ENCODE assay signal across 8 cellular contexts in the genomic region with DNA sequence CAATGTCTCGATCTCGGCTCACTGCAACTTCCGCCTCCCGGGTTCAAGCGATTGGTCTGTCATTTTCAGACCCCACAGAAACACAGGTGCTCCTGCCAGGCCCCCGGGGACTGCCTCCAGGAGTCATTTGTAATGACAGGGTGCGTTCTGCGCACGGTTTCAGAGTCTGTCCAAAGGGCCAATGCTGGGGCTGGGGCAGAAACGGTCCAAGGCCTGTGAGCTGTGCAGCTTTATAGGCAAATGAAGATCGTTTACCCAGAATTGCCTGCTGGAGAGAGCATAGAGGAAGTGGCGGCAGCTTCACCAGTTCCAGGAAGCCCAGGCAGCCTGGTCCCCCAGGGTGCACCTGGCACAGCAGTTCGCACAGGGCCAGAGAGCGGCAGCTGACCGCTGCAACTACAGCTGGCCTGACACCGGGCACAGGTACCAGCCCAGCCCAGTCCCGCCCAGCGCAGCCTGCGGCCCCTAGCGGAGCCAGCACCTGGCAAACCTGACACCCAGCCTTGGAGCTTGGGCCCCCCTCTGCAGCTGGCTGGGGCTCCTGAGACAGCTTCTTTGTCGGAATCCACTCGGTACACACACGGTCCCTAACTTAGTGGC.
DNase-seq lines count a peak whose midpoint lies in the region; ATAC-seq and TF ChIP-seq lines count a peak whose summit lies in the region.
"Not testable (repeated sequence)": the region's sequence is repeated elsewhere in the genome, so short reads cannot be mapped to it uniquely, and the experiment has no call there.

No MANE protein-coding gene starts in this region.

- not testable (repeated sequence) for H2BK120ac ChIP-seq in trophoblast cell (ENCODE audit: insufficient read depth, low read length, poor library complexity)

- peaks cover 78% of the 10 kb centered on the region for H4K20me1 ChIP-seq in OCI-LY3 (ENCODE audit: insufficient read depth, low read length)

- H3K4me1 ChIP-seq in OCI-LY3 (ENCODE audit: low read length) (peaks cover 47% of the 10 kb centered on the region), trophoblast cell (ENCODE audit: control insufficient read depth in 1 of 2, insufficient read depth in 2 of 2, low read length in 2 of 2) (peaks cover 15 to 25% of the 10 kb centered on the region in 2 experiments)

- peak overlapping the region; percentile 67 for H3K4me3 ChIP-seq in OCI-LY3 (ENCODE audit: low read length)
- H3K4me3 ChIP-seq in trophoblast cell (ENCODE audit: low read depth, low read length) = not testable (repeated sequence)

- peak overlapping the region; percentile 77 for H3K27ac ChIP-seq in OCI-LY3 (ENCODE audit: low read length)
- H3K27ac ChIP-seq in trophoblast cell (ENCODE audit: low read depth, low read length) = not testable (repeated sequence)

- not testable (repeated sequence) for H4K8ac ChIP-seq in trophoblast cell (ENCODE audit: low read depth, low read length)

- not testable (repeated sequence) for H2AFZ ChIP-seq in OCI-LY3 (ENCODE audit: low read depth, low read length); trophoblast cell (ENCODE audit: insufficient read depth, low read length, poor library complexity)

- not testable (repeated sequence) for H3K14ac ChIP-seq in trophoblast cell (ENCODE audit: low read length)

- intact Hi-C loops in head of caudate nucleus (cut with DNase I) = not testable (repeated sequence)

- not testable (repeated sequence) for H2AK5ac ChIP-seq in trophoblast cell (ENCODE audit: low read length)

- H3K79me2 ChIP-seq in OCI-LY3 (ENCODE audit: low read length) (peaks cover 96% of the 10 kb centered on the region), trophoblast cell (ENCODE audit: control insufficient read depth, insufficient read depth, low read length, poor library complexity) (peaks cover 26% of the 10 kb centered on the region)

- H4K91ac ChIP-seq in trophoblast cell (ENCODE audit: low read depth, low read length) = not testable (repeated sequence)

- ATAC-seq in GM18511 (IDR thresholded peaks at IDR 0.05; ENCODE audit: unreplicated experiment) (peak; percentile 68), GM21723 (IDR thresholded peaks at IDR 0.05; ENCODE audit: unreplicated experiment) (peak; percentile 50), HG03457 (IDR thresholded peaks at IDR 0.05; ENCODE audit: unreplicated experiment) (peak; percentile 42)
- ATAC-seq in activated T-cell treated with anti-CD3 and anti-CD28 coated beads, Interleukin-2, amount 50 U/mL, for 4 hours = peak; percentile 25 to 34

- not testable (repeated sequence) for H3K79me1 ChIP-seq in trophoblast cell (ENCODE audit: low read length)

- WGBS in trophoblast cell (ENCODE audit: extremely low coverage, insufficient coverage, insufficient read length) = no CpG with 5 or more reads among the region's 23 CpGs

- not testable (repeated sequence) for H3K27me3 ChIP-seq in OCI-LY3 (ENCODE audit: low read depth, low read length); trophoblast cell (ENCODE audit: insufficient read depth, low read length)

- not testable (repeated sequence) for H3K36me3 ChIP-seq in OCI-LY3 (replicated peaks; ENCODE audit: low read depth, low read length)
- H3K36me3 ChIP-seq in trophoblast cell (ENCODE audit: control insufficient read depth in 1 of 2, insufficient read depth in 2 of 2, low read length in 2 of 2) = peaks cover 3 to 14% of the 10 kb centered on the region in 2 experiments

- H3K9me3 ChIP-seq in OCI-LY3 (ENCODE audit: insufficient read depth, low read length); trophoblast cell (ENCODE audit: insufficient read depth, low read depth, low read length): not testable (repeated sequence)

- H3K4me3 Mint-ChIP-seq in activated T-cell treated with anti-CD3 and anti-CD28 coated beads, Interleukin-2, amount 50 U/mL, for 4 hours = peak overlapping the region; percentile 77

- not testable (repeated sequence) for H2BK5ac ChIP-seq in trophoblast cell (ENCODE audit: low read depth, low read length, poor library complexity)

- H4K12ac ChIP-seq in trophoblast cell (ENCODE audit: low read depth, low read length) = not testable (repeated sequence)

- peak; percentile 45 for DNase-seq in activated T-cell treated with anti-CD3 and anti-CD28 coated beads, Interleukin-2, amount 50 U/mL, for 4 hours
- peak in 32 of 42 donors; percentile 11 to 65 (median 32) for DNase-seq in head of caudate nucleus
- not testable (repeated sequence) for DNase-seq in trophoblast cell
- peak; percentile 59 for DNase-seq in ureter (ENCODE audit: low spot score)

- H3K36me3 Mint-ChIP-seq in activated T-cell treated with anti-CD3 and anti-CD28 coated beads, Interleukin-2, amount 50 U/mL, for 4 hours (ENCODE audit: insufficient read depth) = peaks cover 16% of the 10 kb centered on the region

- H3K4me2 ChIP-seq in OCI-LY3 (ENCODE audit: low read length) = peak overlapping the region; percentile 68
- not testable (repeated sequence) for H3K4me2 ChIP-seq in trophoblast cell (ENCODE audit: low read length)

- not testable (repeated sequence) for H3K27me3 Mint-ChIP-seq in activated T-cell treated with anti-CD3 and anti-CD28 coated beads, Interleukin-2, amount 50 U/mL, for 4 hours (ENCODE audit: low read depth)

- H3K23ac ChIP-seq in trophoblast cell (ENCODE audit: low read length) = not testable (repeated sequence)

- 0 out of 2 replicates have a peak, but pooled peaks have one; percentile 6 for TF ChIP-seq CTCF in OCI-LY3 (IDR thresholded peaks at IDR 0.05; ENCODE audit: low read depth, low read length)

- not testable (repeated sequence) for H2BK12ac ChIP-seq in trophoblast cell (ENCODE audit: low read length)

- H3K4ac ChIP-seq in trophoblast cell (ENCODE audit: low read depth, low read length) = peak overlapping the region; percentile 96

- H3K4me1 Mint-ChIP-seq in activated T-cell treated with anti-CD3 and anti-CD28 coated beads, Interleukin-2, amount 50 U/mL, for 4 hours (ENCODE audit: low read depth) = peaks cover 64% of the 10 kb centered on the region

- not testable (repeated sequence) for H3K18ac ChIP-seq in trophoblast cell (ENCODE audit: low read length)

- H3K9ac ChIP-seq in OCI-LY3 (ENCODE audit: low read length) = peak overlapping the region; percentile 49
- not testable (repeated sequence) for H3K9ac ChIP-seq in trophoblast cell (ENCODE audit: low read length)

- H3K9me3 Mint-ChIP-seq in activated T-cell treated with anti-CD3 and anti-CD28 coated beads, Interleukin-2, amount 50 U/mL, for 4 hours = not testable (repeated sequence)
